In the genomic region with DNA sequence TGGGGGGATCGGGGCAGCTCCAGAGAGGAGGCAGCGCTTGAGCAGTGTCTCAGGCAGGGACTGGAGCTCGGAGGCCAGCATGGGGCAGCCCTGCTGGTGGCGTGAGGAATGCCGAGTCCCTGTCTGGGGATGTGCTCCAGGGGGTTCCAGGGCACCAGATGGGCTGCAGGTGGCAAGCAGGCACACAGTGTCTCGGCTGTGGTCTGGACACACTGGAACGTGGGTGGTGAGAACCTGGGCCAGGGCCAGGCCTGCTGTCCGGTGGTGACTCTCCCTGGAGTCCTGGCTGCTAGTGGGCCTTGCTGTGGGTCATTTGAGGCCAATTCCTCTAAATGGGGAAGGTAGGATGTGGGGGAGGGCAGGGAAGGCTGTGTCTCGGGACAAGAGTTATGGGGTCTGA, we compare ENCODE assay signal across 18 cellular contexts.
DNase-seq lines count a peak whose midpoint lies in the region; ATAC-seq and TF ChIP-seq lines count a peak whose summit lies in the region.
"Had no signal": no experiment of that assay in that cellular context is flagged by ENCODE, and none has a peak within 500 bp of the region (broad histone marks: within the 10 kb centered on the region; RNA-seq: fewer than 3 reads in every experiment).

No MANE protein-coding gene starts in this region.

- in situ Hi-C loops in G401 (cut with HindIII; ENCODE audit: low sequenced_read_pairs): no loop called here

- H2AFZ ChIP-seq in osteoblast (ENCODE audit: low read length): no peak overlapping the region
- H2AFZ ChIP-seq: hepatocyte had no signal

- H3K27me3 ChIP-seq in osteoblast (ENCODE audit: insufficient read depth, low read length) (no peaks in the 10 kb centered on the region), left lung (no peaks in the 10 kb centered on the region)
- H3K27me3 ChIP-seq: foreskin keratinocyte, hepatocyte, upper lobe of right lung had no signal

- CTCF ChIA-PET in HEK293T (lab: Yijun Ruan, JAX): no interaction called here

- H3K79me2 ChIP-seq in osteoblast (ENCODE audit: insufficient read depth, low read length): no peaks in the 10 kb centered on the region
- H3K79me2 ChIP-seq: hepatocyte had no signal

- H3K4me3 ChIP-seq in osteoblast (ENCODE audit: insufficient read depth, low read length) (no peak overlapping the region), left lung (no peak overlapping the region)
- H3K4me3 ChIP-seq: hepatocyte, stomach, upper lobe of right lung had no signal

- POLR2A ChIA-PET in HEK293T (lab: Yijun Ruan, JAX): no interaction called here

- TF ChIP-seq CTCF in osteoblast (IDR thresholded peaks at IDR 0.05; ENCODE audit: extremely low read depth, low read depth, low read length): no peak
- no peak for TF ChIP-seq CTCF in left lung (IDR thresholded peaks at IDR 0.05)

- H4K20me1 ChIP-seq in osteoblast (ENCODE audit: insufficient read depth, low read length): no peaks in the 10 kb centered on the region

- H3K36me3 ChIP-seq in osteoblast (ENCODE audit: insufficient read depth, low read length) (no peaks in the 10 kb centered on the region), left lung (no peaks in the 10 kb centered on the region)
- H3K36me3 ChIP-seq: stomach, upper lobe of right lung had no signal

- intact Hi-C loops in left lung (cut with DNase I): no loop called here

- H3K27ac ChIP-seq in osteoblast (ENCODE audit: low read depth, low read length) (no peak overlapping the region), left lung (no peak overlapping the region)
- H3K27ac ChIP-seq: foreskin keratinocyte, hepatocyte, stomach, upper lobe of right lung had no signal

- ATAC-seq in GM18870 (IDR thresholded peaks at IDR 0.05; ENCODE audit: unreplicated experiment) (no peak), left lung (no peak)
- ATAC-seq: foreskin keratinocyte; naive thymus-derived CD8-positive, alpha-beta T cell had no signal

- peaks cover 4% of the 10 kb centered on the region for H3K4me1 ChIP-seq in osteoblast (ENCODE audit: insufficient read depth, low read length)
- no peaks in the 10 kb centered on the region for H3K4me1 ChIP-seq in left lung
- H3K4me1 ChIP-seq: foreskin keratinocyte, stomach, upper lobe of right lung had no signal

- DNase-seq in G401 (ENCODE audit: low spot score): peak; percentile 79
- DNase-seq in HEK293T (ENCODE audit: extremely low spot score): peak; percentile 2
- peak; percentile 39 for DNase-seq in glomerular visceral epithelial cell (ENCODE audit: extremely low spot score)
- peak; percentile 75 for DNase-seq in osteoblast (ENCODE audit: insufficient read length, low spot score, missing footprints)
- no peak for DNase-seq in T-helper 1 cell
- no peak for DNase-seq in NCI-H1694 treated with DMSO at 0.1 percent for 48 hours (lab: John Stamatoyannopoulos, UW)
- no peak for DNase-seq in left lung
- DNase-seq: DMS153; foreskin keratinocyte; GDM1; NCI-H1930; NCI-H345; stimulated activated CD4-positive, alpha-beta T cell treated with anti-CD3 and anti-CD28 coated beads, Interleukin-2, amount 100 ng/mL, for 48 hours had no signal

- H3K9me3 ChIP-seq in osteoblast (ENCODE audit: low read depth, low read length) (no peaks in the 10 kb centered on the region), left lung (peaks cover 0 to 10% of the 10 kb centered on the region in 2 donors)
- H3K9me3 ChIP-seq: upper lobe of right lung had no signal

- H3K4me2 ChIP-seq in osteoblast (ENCODE audit: insufficient read depth, low read length): no peak overlapping the region
- H3K4me2 ChIP-seq: hepatocyte had no signal

TF ChIP-seq in HEK293T, 16 proteins besides CTCF, POLR2A, EP300 and RAD21:
- TF ChIP-seq, protein P1, sequence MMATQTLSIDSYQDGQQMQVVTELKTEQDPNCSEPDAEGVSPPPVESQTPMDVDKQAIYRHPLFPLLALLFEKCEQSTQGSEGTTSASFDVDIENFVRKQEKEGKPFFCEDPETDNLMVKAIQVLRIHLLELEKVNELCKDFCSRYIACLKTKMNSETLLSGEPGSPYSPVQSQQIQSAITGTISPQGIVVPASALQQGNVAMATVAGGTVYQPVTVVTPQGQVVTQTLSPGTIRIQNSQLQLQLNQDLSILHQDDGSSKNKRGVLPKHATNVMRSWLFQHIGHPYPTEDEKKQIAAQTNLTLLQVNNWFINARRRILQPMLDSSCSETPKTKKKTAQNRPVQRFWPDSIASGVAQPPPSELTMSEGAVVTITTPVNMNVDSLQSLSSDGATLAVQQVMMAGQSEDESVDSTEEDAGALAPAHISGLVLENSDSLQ (IDR thresholded peaks at IDR 0.05): no peak
- no peak for TF ChIP-seq CTBP1 (IDR thresholded peaks at IDR 0.05; ENCODE audit: borderline replicate concordance)
- no peak for TF ChIP-seq SP1 (IDR thresholded peaks at IDR 0.05)
- no peak for TF ChIP-seq BHLHE40 (IDR thresholded peaks at IDR 0.05; ENCODE audit: borderline replicate concordance)
- TF ChIP-seq NFRKB (IDR thresholded peaks at IDR 0.05): no peak
- no peak for TF ChIP-seq ARNT (IDR thresholded peaks at IDR 0.05)
- no peak for TF ChIP-seq FOXM1 (IDR thresholded peaks at IDR 0.05; ENCODE audit: borderline replicate concordance)
- no peak for TF ChIP-seq FOXK2 (IDR thresholded peaks at IDR 0.05)
- TF ChIP-seq ZNF384 (IDR thresholded peaks at IDR 0.05): no peak
- TF ChIP-seq FOXA1 (IDR thresholded peaks at IDR 0.05): no peak
- no peak for TF ChIP-seq SUZ12 (IDR thresholded peaks at IDR 0.05)
- TF ChIP-seq ELF4 (IDR thresholded peaks at IDR 0.05): no peak
- TF ChIP-seq L3MBTL2 (conservative IDR thresholded peaks at IDR 0.05): no peak
- no peak for TF ChIP-seq TARDBP (IDR thresholded peaks at IDR 0.05)
- no peak for TF ChIP-seq HDGF (IDR thresholded peaks at IDR 0.05; ENCODE audit: borderline replicate concordance)
- TF ChIP-seq LEF1 (IDR thresholded peaks at IDR 0.05; ENCODE audit: borderline replicate concordance): no peak

Comparison
In these comparisons a context has a peak if more than half of its experiments do, and no peak if none do; other contexts are left out.
1. DNase-seq: peak in G401 (single experiment), HEK293T (single experiment), glomerular visceral epithelial cell (single experiment) and osteoblast (single experiment); none in T-helper 1 cell (0 of 5), NCI-H1694 treated with DMSO at 0.1 percent for 48 hours (single experiment) and left lung (0 of 2).